ENCODE assay signal across 13 cellular contexts in genomic region chr12:40697566-40698257, GRCh38. TPM values are rescaled to one million over a fixed set of nuclear protein-coding genes. Genes with fewer than 3 reads are reported as not detected.
DNase-seq lines count a peak whose midpoint lies in the region; ATAC-seq and TF ChIP-seq lines count a peak whose summit lies in the region.
"Had no signal": no experiment of that assay in that cellular context is flagged by ENCODE, and none has a peak within 500 bp of the region (broad histone marks: within the 10 kb centered on the region; RNA-seq: fewer than 3 reads in every experiment).

No MANE protein-coding gene starts in this region.

- DNase-seq in HT1080 (ENCODE audit: low read depth) (peak; percentile 10), NCI-H748 (lab: John Stamatoyannopoulos, UW; ENCODE audit: unreplicated experiment) (peak; percentile 63)
- no peak for DNase-seq in stimulated activated CD4-positive, alpha-beta T cell treated with anti-CD3 and anti-CD28 coated beads, Interleukin-15, amount 100 ng/mL, for 24 hours
- DNase-seq in activated CD4-positive, alpha-beta T cell treated with anti-CD3 and anti-CD28 coated beads, Interleukin-2, amount 10 ng/mL, durations not matched to agents 7 days and 5 days = no peak
- DNase-seq in effector CD4-positive, alpha-beta T cell = no peak
- DNase-seq: activated naive CD4-positive, alpha-beta T cell treated with Interleukin-2 at 50 U/mL for 16 hours; erythroblast; NCI-H187; RPMI8226 had no signal

- peak overlapping the region; percentile 51 for H3K27ac ChIP-seq in 22Rv1
- H3K27ac ChIP-seq: cardiac muscle cell had no signal

- POLR2A ChIA-PET in activated CD4-positive, alpha-beta T cell treated with anti-CD3 and anti-CD28 coated beads, Interleukin-2, amount 10 ng/mL, durations not matched to agents 7 days and 5 days (lab: Charles Lee) = no interaction called here

- H3K36me3 ChIP-seq in endocrine pancreas (ENCODE audit: control insufficient read depth, insufficient read depth, low read length) = no peaks in the 10 kb centered on the region
- H3K36me3 ChIP-seq: cardiac muscle cell had no signal

- no peaks in the 10 kb centered on the region for H3K36me3 Mint-ChIP-seq in activated CD4-positive, alpha-beta T cell treated with anti-CD3 and anti-CD28 coated beads, Interleukin-2, amount 10 ng/mL, durations not matched to agents 7 days and 5 days (ENCODE audit: low read depth)

- peaks cover 36% of the 10 kb centered on the region for H3K4me1 ChIP-seq in endocrine pancreas (ENCODE audit: control insufficient read depth, insufficient read depth, low read length)

- CTCF ChIA-PET in activated CD4-positive, alpha-beta T cell treated with anti-CD3 and anti-CD28 coated beads, Interleukin-2, amount 10 ng/mL, durations not matched to agents 7 days and 5 days (lab: Charles Lee) = no interaction called here

- H3K4me1 Mint-ChIP-seq in activated CD4-positive, alpha-beta T cell treated with anti-CD3 and anti-CD28 coated beads, Interleukin-2, amount 10 ng/mL, durations not matched to agents 7 days and 5 days = no peaks in the 10 kb centered on the region

- H3K9me3 ChIP-seq in endocrine pancreas (ENCODE audit: control insufficient read depth, low read length) = no peaks in the 10 kb centered on the region

- ATAC-seq in GM21576 (IDR thresholded peaks at IDR 0.05; ENCODE audit: unreplicated experiment) = no peak

- no peaks in the 10 kb centered on the region for H3K27me3 ChIP-seq in endocrine pancreas (ENCODE audit: control insufficient read depth, insufficient read depth, low read length)

- peak overlapping the region; percentile 63 for H3K4me3 ChIP-seq in endocrine pancreas (ENCODE audit: control insufficient read depth, insufficient read depth, low read length)
- H3K4me3 ChIP-seq: cardiac muscle cell had no signal

- H3K4me3 Mint-ChIP-seq in activated CD4-positive, alpha-beta T cell treated with anti-CD3 and anti-CD28 coated beads, Interleukin-2, amount 10 ng/mL, durations not matched to agents 7 days and 5 days = no peak overlapping the region

- H3K9me3 Mint-ChIP-seq in activated CD4-positive, alpha-beta T cell treated with anti-CD3 and anti-CD28 coated beads, Interleukin-2, amount 10 ng/mL, durations not matched to agents 7 days and 5 days = peaks cover 2% of the 10 kb centered on the region

- peaks cover 14% of the 10 kb centered on the region for H3K27me3 Mint-ChIP-seq in activated CD4-positive, alpha-beta T cell treated with anti-CD3 and anti-CD28 coated beads, Interleukin-2, amount 10 ng/mL, durations not matched to agents 7 days and 5 days

- TF ChIP-seq CTCF in 22Rv1 (IDR thresholded peaks at IDR 0.05) = no peak

- H3K27ac Mint-ChIP-seq in activated CD4-positive, alpha-beta T cell treated with anti-CD3 and anti-CD28 coated beads, Interleukin-2, amount 10 ng/mL, durations not matched to agents 7 days and 5 days = no peak overlapping the region

- H3K9ac ChIP-seq in endocrine pancreas (ENCODE audit: control insufficient read depth, insufficient read depth, low read length) = no peak overlapping the region

RNA-seq across cellular contexts. Expression of gene CNTN1, which starts 5.5 kb away (rescaled TPM):
- total RNA-seq in HT1080 (2014; rRNA removed; shearing (Covaris generic)) = 0.08 and 0.20 TPM in 2 replicates
- 0.72 and 1.5 TPM in 2 replicates for polyA plus RNA-seq in HT1080 (2015; cell fraction: cytosol; rRNA removed)
- polyA plus RNA-seq in HT1080 (2015; cell fraction: nucleus; rRNA removed) = 1.2 and 1.8 TPM in 2 replicates
- not detected for total RNA-seq in activated CD4-positive, alpha-beta T cell treated with anti-CD3 and anti-CD28 coated beads, Interleukin-2, amount 10 ng/mL, durations not matched to agents 7 days and 5 days

Comparison
In these comparisons a context has a peak if more than half of its experiments do, and no peak if none do; other contexts are left out.
1. DNase-seq: peak in HT1080 (single experiment) and NCI-H748 (single experiment); none in stimulated activated CD4-positive, alpha-beta T cell treated with anti-CD3 and anti-CD28 coated beads, Interleukin-15, amount 100 ng/mL, for 24 hours (single experiment), activated CD4-positive, alpha-beta T cell treated with anti-CD3 and anti-CD28 coated beads, Interleukin-2, amount 10 ng/mL, durations not matched to agents 7 days and 5 days (single experiment) and effector CD4-positive, alpha-beta T cell (single experiment).